Comparison of ENCODE assay signal across 21 cellular contexts in the genomic region with DNA sequence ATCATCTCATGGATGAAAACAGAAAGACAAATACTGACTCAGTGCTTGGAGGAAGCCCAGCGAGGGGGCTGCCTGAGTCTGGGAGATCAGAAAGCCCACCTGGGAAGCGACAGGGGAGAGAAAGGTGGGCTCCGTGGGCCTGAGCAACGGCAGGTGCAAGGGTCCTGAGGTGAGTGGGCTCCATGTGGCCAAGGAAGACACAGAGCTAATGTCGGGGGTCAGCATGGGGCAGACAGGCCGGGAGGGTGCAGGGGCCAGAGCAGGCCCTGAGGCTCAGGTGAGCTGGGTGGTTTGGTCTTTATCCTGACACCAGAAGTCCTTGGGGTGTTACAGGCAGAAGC. TPM values are rescaled to one million over a fixed set of nuclear protein-coding genes. Genes with fewer than 3 reads are reported as not detected.
DNase-seq lines count a peak whose midpoint lies in the region; ATAC-seq, FAIRE-seq and TF ChIP-seq lines count a peak whose summit lies in the region.
"Had no signal": no experiment of that assay in that cellular context is flagged by ENCODE, and none has a peak within 500 bp of the region (broad histone marks: within the 10 kb centered on the region; RNA-seq: fewer than 3 reads in every experiment).

No MANE protein-coding gene starts in this region.

- H4K5ac ChIP-seq in H1 (ENCODE audit: insufficient read length, low read depth, low read length) = no peak overlapping the region

- WGBS in H1 (ENCODE audit: extremely low coverage in 1 of 2, insufficient coverage in 1 of 2, insufficient read length in 1 of 2, insufficient replicate concordance in 2 of 2, low coverage in 1 of 2, low lambda C conversion rate in 2 of 2, missing lambda C conversion rate in 1 of 2), 2 experiments = 90% methylated on average over 5 of the region's 6 CpGs; no CpG with 5 or more reads in 1 of the 2 experiments
- WGBS in psoas muscle, 3 donors = 94 to 97% (median 95%) methylated on average over 6 of the region's 6 CpGs

- no peaks in the 10 kb centered on the region for H3K36me3 Mint-ChIP-seq in nephron progenitor cell (ENCODE audit: low read depth)
- no peaks in the 10 kb centered on the region for H3K36me3 Mint-ChIP-seq in activated naive CD4-positive, alpha-beta T cell treated with anti-CD3 and anti-CD28 coated beads, Interleukin-2, amount 10 ng/mL, durations not matched to agents 7 days and 5 days
- H3K36me3 Mint-ChIP-seq: CD4-positive, alpha-beta memory T cell had no signal

- TF ChIP-seq EP300 in H1 (IDR thresholded peaks at IDR 0.05; ENCODE audit: borderline replicate concordance in 1 of 2, low read depth in 2 of 2, low read length in 2 of 2) = no peak

- H3K9ac ChIP-seq in H1 (replicated peaks in 1 of 4; ENCODE audit: extremely low read depth in 1 of 4, low read depth in 3 of 4, low read length in 3 of 4) = no peak overlapping the region

- H2AK5ac ChIP-seq in H1 (ENCODE audit: low read depth, low read length) = 0 out of 2 replicates have a peak overlapping the region, but pooled peaks have one; percentile 24

- H3K27ac ChIP-seq in RWPE2 (ENCODE audit: poor library complexity, severe bottlenecking) (no peak overlapping the region), H1 (ENCODE audit: low read depth, low read length) (no peak overlapping the region), psoas muscle (no peak overlapping the region)

- intact Hi-C loops in psoas muscle (cut with DNase I) = no loop called here

- ATAC-seq in RWPE2 (ENCODE audit: low read depth) (no peak), HG03139 (IDR thresholded peaks at IDR 0.05; ENCODE audit: unreplicated experiment) (no peak), psoas muscle (no peak)
- ATAC-seq: GM23338 had no signal

- POLR2A ChIA-PET in H1 (lab: Charles Lee; ENCODE audit: partially characterized antibody) = interaction anchor here (0.5 to 0.7 kb wide), 2 partner anchors 153 to 173 kb away, joined by 3 read pairs; no protein-coding TSS in a partner anchor

- no peak overlapping the region for H2BK15ac ChIP-seq in H1 (ENCODE audit: low read length)

- H3K9me3 ChIP-seq in RWPE2 (ENCODE audit: severe bottlenecking) (no peaks in the 10 kb centered on the region), H1 (ENCODE audit: insufficient read depth in 2 of 2, low read depth in 1 of 2, low read length in 1 of 2) (peaks cover 0 to 3% of the 10 kb centered on the region in 2 experiments; a peak in 1 of 4 replicates), psoas muscle (no peaks in the 10 kb centered on the region)

- no peak overlapping the region for H3K14ac ChIP-seq in H1 (ENCODE audit: insufficient read length)

- FAIRE-seq in H1 (lab: Jason Lieb, UNC) = no peak
- FAIRE-seq: GM12891, GM18507, H54 had no signal

- no peak overlapping the region for H3K56ac ChIP-seq in H1 (replicated peaks; ENCODE audit: insufficient read length, low read depth, low read length)

- peak; percentile 70 for DNase-seq in RWPE2 (ENCODE audit: low spot score)
- DNase-seq in H1 (ENCODE audit: low read depth in 1 of 2, low spot score in 2 of 2) = no peak
- DNase-seq in nephron progenitor cell = no peak
- no peak for DNase-seq in activated naive CD4-positive, alpha-beta T cell treated with anti-CD3 and anti-CD28 coated beads, Interleukin-2, amount 10 ng/mL, durations not matched to agents 7 days and 5 days
- no peak for DNase-seq in NCI-H69 (lab: John Stamatoyannopoulos, UW)
- DNase-seq in psoas muscle = no peak
- DNase-seq: C1 segment of cervical spinal cord; Calu3; CD4-positive, alpha-beta memory T cell; COR-L47; DMS53; DMS79 treated with DMSO at 0.1 percent for 48 hours; GF-D8; HCEC 1CT had no signal

- CTCF ChIA-PET in H1 (lab: Charles Lee; ENCODE audit: partially characterized antibody) = interaction anchor here (0.6 to 3.4 kb wide), 4 partner anchors 10 to 143 kb away, joined by 3 to 20 read pairs (median 4); no protein-coding TSS in a partner anchor
- CTCF ChIA-PET in activated naive CD4-positive, alpha-beta T cell treated with anti-CD3 and anti-CD28 coated beads, Interleukin-2, amount 10 ng/mL, durations not matched to agents 7 days and 5 days (lab: Charles Lee) = no interaction called here

- no peak overlapping the region for H3K18ac ChIP-seq in H1 (ENCODE audit: extremely low read depth, low read length)

- H3K23ac ChIP-seq in H1 (ENCODE audit: insufficient read length) = no peak overlapping the region

- no peak overlapping the region for H4K91ac ChIP-seq in H1 (replicated peaks; ENCODE audit: insufficient read length, low read length)

- H3K79me1 ChIP-seq in H1 (ENCODE audit: low read depth, low read length) = no peaks in the 10 kb centered on the region

- H2AFZ ChIP-seq in H1 (ENCODE audit: low read length) = no peak overlapping the region
- H2AFZ ChIP-seq: GM23338 had no signal

- no peak for TF ChIP-seq RAD21 in H1 (IDR thresholded peaks at IDR 0.05 in 1 of 2, conservative IDR thresholded peaks at IDR 0.05 in 1 of 2; ENCODE audit: low read depth in 2 of 2, low read length in 2 of 2)

- no peaks in the 10 kb centered on the region for H3K36me3 ChIP-seq in RWPE2 (ENCODE audit: low read depth)
- peaks cover 0 to 4% (median 0%) of the 10 kb centered on the region in 4 experiments; a peak in 1 of 8 replicates for H3K36me3 ChIP-seq in H1 (ENCODE audit: control insufficient read depth in 2 of 4, insufficient read depth in 4 of 4, low read length in 3 of 4)
- no peaks in the 10 kb centered on the region for H3K36me3 ChIP-seq in psoas muscle (ENCODE audit: insufficient read depth in 1 of 2, low read depth in 1 of 2)

- no peaks in the 10 kb centered on the region for H3K27me3 ChIP-seq in RWPE2 (ENCODE audit: insufficient read depth, poor library complexity, severe bottlenecking)
- H3K27me3 ChIP-seq in H1 (replicated peaks in 1 of 4; ENCODE audit: control insufficient read depth in 3 of 4, extremely low read depth in 1 of 4, insufficient read depth in 3 of 4, low read length in 3 of 4) = no peaks in the 10 kb centered on the region; a peak in 1 of 7 replicates
- H3K27me3 ChIP-seq in psoas muscle (ENCODE audit: insufficient read depth in 3 of 3, low read length in 2 of 3) = peaks cover 0 to 3% (median 0%) of the 10 kb centered on the region in 3 donors

- peaks cover 7% of the 10 kb centered on the region for H3K4me1 Mint-ChIP-seq in nephron progenitor cell
- H3K4me1 Mint-ChIP-seq in activated naive CD4-positive, alpha-beta T cell treated with anti-CD3 and anti-CD28 coated beads, Interleukin-2, amount 10 ng/mL, durations not matched to agents 7 days and 5 days = no peaks in the 10 kb centered on the region
- H3K4me1 Mint-ChIP-seq: CD4-positive, alpha-beta memory T cell had no signal

- no peak overlapping the region for H4K8ac ChIP-seq in H1 (ENCODE audit: extremely low read depth, insufficient read depth, low read length)

- no peak overlapping the region for H2BK5ac ChIP-seq in H1 (ENCODE audit: low read depth, low read length)

- H3K4me3 Mint-ChIP-seq in nephron progenitor cell = peak overlapping the region; percentile 31
- H3K4me3 Mint-ChIP-seq in activated naive CD4-positive, alpha-beta T cell treated with anti-CD3 and anti-CD28 coated beads, Interleukin-2, amount 10 ng/mL, durations not matched to agents 7 days and 5 days = no peak overlapping the region
- H3K4me3 Mint-ChIP-seq: CD4-positive, alpha-beta memory T cell; GM23338 had no signal

- peaks cover 3% of the 10 kb centered on the region for H3K23me2 ChIP-seq in H1 (ENCODE audit: low read depth, low read length)

- H3K4me1 ChIP-seq in RWPE2 (ENCODE audit: insufficient read depth, poor library complexity, severe bottlenecking) (no peaks in the 10 kb centered on the region), H1 (replicated peaks in 1 of 4; ENCODE audit: control insufficient read depth in 3 of 4, insufficient read depth in 4 of 4, low read length in 3 of 4) (no peaks in the 10 kb centered on the region), psoas muscle (no peaks in the 10 kb centered on the region)

- peaks cover 0 to 5% of the 10 kb centered on the region in 2 experiments; a peak in 2 of 4 replicates for H3K79me2 ChIP-seq in H1 (ENCODE audit: control insufficient read depth in 1 of 2, insufficient read depth in 2 of 2, low read length in 2 of 2)

- no peak overlapping the region for H3K4me3 ChIP-seq in RWPE2 (ENCODE audit: severe bottlenecking)
- H3K4me3 ChIP-seq in H1 (ENCODE audit: extremely low read depth in 1 of 4, insufficient read depth in 2 of 4, low read depth in 3 of 4, low read length in 4 of 4) = no peak overlapping the region
- no peak overlapping the region for H3K4me3 ChIP-seq in psoas muscle
- H3K4me3 ChIP-seq: GM23338 had no signal

- H2BK20ac ChIP-seq in H1 (ENCODE audit: low read length) = no peak overlapping the region

- no peak overlapping the region for H2BK120ac ChIP-seq in H1 (replicated peaks; ENCODE audit: low read depth, low read length)

- H3K4ac ChIP-seq in H1 (replicated peaks; ENCODE audit: insufficient read length, low read depth, low read length) = no peak overlapping the region

- no peak overlapping the region for H3K27ac Mint-ChIP-seq in nephron progenitor cell
- no peak overlapping the region for H3K27ac Mint-ChIP-seq in activated naive CD4-positive, alpha-beta T cell treated with anti-CD3 and anti-CD28 coated beads, Interleukin-2, amount 10 ng/mL, durations not matched to agents 7 days and 5 days
- H3K27ac Mint-ChIP-seq: CD4-positive, alpha-beta memory T cell; GM23338 had no signal

- TF ChIP-seq CTCF in RWPE2 (IDR thresholded peaks at IDR 0.05; ENCODE audit: poor library complexity, severe bottlenecking) (no peak), H1 (IDR thresholded peaks at IDR 0.05; ENCODE audit: control extremely low read depth in 1 of 3, insufficient read depth in 1 of 3, low read depth in 1 of 3, low read length in 3 of 3) (no peak), nephron progenitor cell (IDR thresholded peaks at IDR 0.05) (no peak), psoas muscle (IDR thresholded peaks at IDR 0.05) (no peak)

- no peak for TF ChIP-seq POLR2A in H1 (IDR thresholded peaks at IDR 0.05; ENCODE audit: control extremely low read depth in 1 of 2, low read depth in 2 of 2, low read length in 2 of 2)

- H3K4me2 ChIP-seq in H1 (ENCODE audit: insufficient read depth in 1 of 2, low read depth in 2 of 2, low read length in 2 of 2) = no peak overlapping the region
- H3K4me2 ChIP-seq: GM23338 had no signal

- peaks cover 0 to 5% of the 10 kb centered on the region in 2 experiments for H4K20me1 ChIP-seq in H1 (replicated peaks in 1 of 2; ENCODE audit: control insufficient read depth in 1 of 2, insufficient read depth in 2 of 2, low read length in 2 of 2)

- H3K9me3 Mint-ChIP-seq in nephron progenitor cell = peaks cover 12% of the 10 kb centered on the region
- H3K9me3 Mint-ChIP-seq in activated naive CD4-positive, alpha-beta T cell treated with anti-CD3 and anti-CD28 coated beads, Interleukin-2, amount 10 ng/mL, durations not matched to agents 7 days and 5 days = no peaks in the 10 kb centered on the region

- H3K27me3 Mint-ChIP-seq in nephron progenitor cell (ENCODE audit: low read depth, poor library complexity) = peaks cover 17% of the 10 kb centered on the region
- H3K27me3 Mint-ChIP-seq in activated naive CD4-positive, alpha-beta T cell treated with anti-CD3 and anti-CD28 coated beads, Interleukin-2, amount 10 ng/mL, durations not matched to agents 7 days and 5 days = peaks cover 15% of the 10 kb centered on the region

- H2BK12ac ChIP-seq in H1 (ENCODE audit: low read depth, low read length) = no peak overlapping the region

RNA-seq across cellular contexts. Expression of a gene that starts 18.8 kb away (rescaled TPM):
- total RNA-seq in H1 (2021; fragmentation: NEBNext Ultra II Directional; extraction: Animal tissue kit (Norgen Biotek cat#: 25700)) = 3.1 and 3.2 TPM in 2 replicates
- polyA plus RNA-seq in H1 (2011; rRNA removed) = 0.83 and 1.8 TPM in 2 replicates
- polyA plus RNA-seq in H1 (2011; cell fraction: cytosol; rRNA removed) = 0.88 TPM
- 1.9 TPM for polyA plus RNA-seq in H1 (2011; cell fraction: nucleus; rRNA removed)
- 1.2 to 1.9 TPM (median 1.7 TPM) in 4 replicates for polyA plus RNA-seq in H1 (2012, experiment 1 of 2)
- 1.6 TPM for polyA plus RNA-seq in H1 (2012, experiment 2 of 2)
- 6.9 TPM for polyA plus RNA-seq in H1 (2013, experiment 1 of 2)
- polyA plus RNA-seq in H1 (2013, experiment 2 of 2) = 7.1 TPM
- polyA minus RNA-seq in H1 (2011; rRNA and poly(A)+ RNA removed) = 0.41 and 0.73 TPM in 2 replicates
- 1.5 TPM for polyA minus RNA-seq in H1 (2011; cell fraction: cytosol; rRNA and poly(A)+ RNA removed)
- polyA minus RNA-seq in H1 (2011; cell fraction: nucleus; rRNA and poly(A)+ RNA removed) = 2.0 TPM
- total RNA-seq in psoas muscle = 1 to 10 TPM in 1 of 4 donors, under 1 TPM in 3; 0.14 to 1.2 (median 0.18) TPM
- under 1 TPM; 0.03 to 0.10 (median 0.07) TPM for polyA plus RNA-seq in psoas muscle
- total RNA-seq: A673; Calu3; CD4-positive, alpha-beta memory T cell; G401 had no signal
